ENCODE assay signal across 8 cellular contexts in the genomic region with DNA sequence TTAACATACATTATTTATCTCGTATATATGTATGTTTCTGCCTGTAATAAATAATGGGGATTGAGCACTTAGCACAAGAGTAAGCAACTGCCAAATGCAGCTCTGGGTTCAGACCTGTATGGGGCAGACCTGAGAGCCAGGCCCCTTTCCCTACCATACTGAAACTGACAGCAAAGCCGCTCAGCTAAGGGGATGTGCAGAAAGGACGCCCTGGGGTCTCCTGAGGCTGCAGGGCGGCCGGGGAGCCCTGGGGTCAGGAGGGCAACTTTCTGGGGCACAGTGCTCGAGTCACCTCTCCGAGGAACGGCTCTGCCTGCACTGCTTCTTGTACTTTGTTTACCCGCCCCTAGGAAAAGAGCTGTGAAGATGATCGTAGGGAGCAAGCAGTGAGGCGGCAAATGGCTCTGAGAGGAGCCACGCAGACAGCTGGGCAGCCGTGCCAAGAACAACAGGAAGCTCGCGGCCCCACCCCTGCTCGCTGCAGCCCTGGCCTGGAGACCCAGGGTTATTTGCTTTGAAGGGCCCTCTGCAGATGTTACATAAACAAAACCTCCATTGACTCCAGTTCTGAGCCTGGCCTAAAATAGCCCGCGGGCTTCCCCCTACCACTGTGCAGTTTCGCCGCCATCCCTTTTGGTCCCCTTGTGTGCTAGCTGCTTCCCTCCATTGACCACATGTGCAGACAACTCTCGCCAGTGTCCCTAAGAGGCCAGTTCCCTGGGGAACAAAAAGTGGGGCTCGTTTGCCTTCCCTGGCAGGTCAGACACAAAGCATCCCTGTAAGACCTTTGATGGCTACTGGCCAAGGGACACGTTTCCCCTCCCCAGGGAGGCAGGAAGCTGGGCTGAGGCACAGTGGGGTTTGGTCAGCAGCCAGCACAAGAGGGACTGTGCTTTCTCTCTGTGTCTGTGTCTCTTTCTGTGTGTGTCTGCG.
DNase-seq lines count a peak whose midpoint lies in the region; TF ChIP-seq lines count a peak whose summit lies in the region.

No MANE protein-coding gene starts in this region.

- H3K4me3 ChIP-seq in LNCaP clone FGC (ENCODE audit: low read depth, low read length) (peak overlapping the region; percentile 5; the same call in 1 of the 2 replicates), endodermal cell (ENCODE audit: low read length) (no peak overlapping the region)

- TF ChIP-seq CTCF in H9 (conservative IDR thresholded peaks at IDR 0.05): peak; percentile 31; the same call in 2 of the 3 replicates
- no peak for TF ChIP-seq CTCF in LNCaP clone FGC (IDR thresholded peaks at IDR 0.05; ENCODE audit: control insufficient read depth, extremely low read depth, insufficient read depth)
- TF ChIP-seq CTCF in endodermal cell (conservative IDR thresholded peaks at IDR 0.05): peak; percentile 53
- TF ChIP-seq CTCF in type B pancreatic cell (conservative IDR thresholded peaks at IDR 0.05): peak; percentile 39

- H3K4me2 ChIP-seq in H9 (ENCODE audit: insufficient read depth, insufficient read length, low read length): no peak overlapping the region

- H3K27me3 Mint-ChIP-seq in activated CD4-positive, alpha-beta memory T cell treated with anti-CD3 and anti-CD28 coated beads for 36 hours: peaks cover 19% of the 10 kb centered on the region
- peaks cover 2% of the 10 kb centered on the region for H3K27me3 Mint-ChIP-seq in activated CD4-positive, alpha-beta memory T cell treated with anti-CD3 and anti-CD28 coated beads, Interleukin-2, amount 10 ng/mL, durations not matched to agents 7 days and 5 days
- no peaks in the 10 kb centered on the region for H3K27me3 Mint-ChIP-seq in H9 (ENCODE audit: low read depth)
- peaks cover 6% of the 10 kb centered on the region for H3K27me3 Mint-ChIP-seq in endodermal cell (ENCODE audit: insufficient read depth)
- peaks cover 7% of the 10 kb centered on the region for H3K27me3 Mint-ChIP-seq in type B pancreatic cell

- H3K4ac ChIP-seq in H9 (ENCODE audit: low read depth, low read length): no peak overlapping the region

- peak overlapping the region; percentile 50 for H3K18ac ChIP-seq in H9 (ENCODE audit: insufficient read length, low read depth, low read length)

- no peaks in the 10 kb centered on the region for H3K9me3 ChIP-seq in H9 (ENCODE audit: control insufficient read depth, low read depth, low read length)
- no peaks in the 10 kb centered on the region for H3K9me3 ChIP-seq in endodermal cell (ENCODE audit: control insufficient read depth, low read length)

- H2BK120ac ChIP-seq in H9 (ENCODE audit: low read depth, low read length, poor library complexity, severe bottlenecking): no peak overlapping the region

- no peak overlapping the region for H3K56ac ChIP-seq in H9 (ENCODE audit: insufficient read length, low read depth, low read length)

- H4K20me1 ChIP-seq in H9 (ENCODE audit: control insufficient read depth, insufficient read depth, insufficient read length): no peaks in the 10 kb centered on the region

- H4K8ac ChIP-seq in H9 (replicated peaks; ENCODE audit: insufficient read length, low read depth, low read length): peak overlapping the region; percentile 14

- no peak overlapping the region for H3K23ac ChIP-seq in H9 (ENCODE audit: insufficient read length, low read depth, low read length)

- CTCF ChIA-PET in activated CD4-positive, alpha-beta memory T cell treated with anti-CD3 and anti-CD28 coated beads for 36 hours (lab: Charles Lee): interaction anchor here (2.8 kb wide), 1 partner anchor 531 kb away, joined by 8 read pairs; no protein-coding TSS in a partner anchor
- CTCF ChIA-PET in activated CD4-positive, alpha-beta memory T cell treated with anti-CD3 and anti-CD28 coated beads, Interleukin-2, amount 10 ng/mL, durations not matched to agents 7 days and 5 days (lab: Charles Lee): no interaction called here

- no peak overlapping the region for H3K9ac ChIP-seq in H9 (ENCODE audit: extremely low read depth, insufficient read length, low read length)
- H3K9ac ChIP-seq in endodermal cell (ENCODE audit: extremely low read depth, low read length, poor library complexity, severe bottlenecking): no peak overlapping the region

- H3K27ac Mint-ChIP-seq in activated CD4-positive, alpha-beta memory T cell treated with anti-CD3 and anti-CD28 coated beads for 36 hours: no peak overlapping the region
- H3K27ac Mint-ChIP-seq in activated CD4-positive, alpha-beta memory T cell treated with anti-CD3 and anti-CD28 coated beads, Interleukin-2, amount 10 ng/mL, durations not matched to agents 7 days and 5 days: no peak overlapping the region
- H3K27ac Mint-ChIP-seq in H9 (peak overlapping the region in 1 of 3 experiments; percentile 44; a peak in 1 of 7 replicates), endodermal cell (no peak overlapping the region), type B pancreatic cell (peak overlapping the region; percentile 8)

- H3K4me3 Mint-ChIP-seq in activated CD4-positive, alpha-beta memory T cell treated with anti-CD3 and anti-CD28 coated beads for 36 hours: peak overlapping the region; percentile 14
- H3K4me3 Mint-ChIP-seq in activated CD4-positive, alpha-beta memory T cell treated with anti-CD3 and anti-CD28 coated beads, Interleukin-2, amount 10 ng/mL, durations not matched to agents 7 days and 5 days: no peak overlapping the region
- H3K4me3 Mint-ChIP-seq in H9 (no peak overlapping the region; a peak in 1 of 5 replicates), endodermal cell (peak overlapping the region; percentile 36), type B pancreatic cell (peak overlapping the region; percentile 73)

- H3K4me1 ChIP-seq in H9 (ENCODE audit: insufficient read depth, low read length) (peaks cover 3% of the 10 kb centered on the region; the same call in 1 of the 2 replicates), endodermal cell (ENCODE audit: control insufficient read depth, insufficient read depth, low read length) (peaks cover 5% of the 10 kb centered on the region)

- no peak for DNase-seq in activated CD4-positive, alpha-beta memory T cell treated with anti-CD3 and anti-CD28 coated beads for 36 hours
- DNase-seq in activated CD4-positive, alpha-beta memory T cell treated with anti-CD3 and anti-CD28 coated beads, Interleukin-2, amount 10 ng/mL, durations not matched to agents 7 days and 5 days: no peak
- DNase-seq in H9 (peak; percentile 49), LNCaP clone FGC (ENCODE audit: low read depth) (peak; percentile 52), SHP77 treated with DMSO at 0.1 percent for 48 hours (lab: John Stamatoyannopoulos, UW) (peak; percentile 98), endodermal cell (peak; percentile 76), midbrain (lab: John Stamatoyannopoulos, UW) (peak; percentile 64), type B pancreatic cell (ENCODE audit: extremely low spot score, unreplicated experiment) (peak; percentile 74)

- peak overlapping the region; percentile 65 for H4K5ac ChIP-seq in H9 (ENCODE audit: insufficient read length, low read depth, low read length)

- no peak overlapping the region for H4K91ac ChIP-seq in H9 (ENCODE audit: insufficient read length, low read depth, low read length)

- peak overlapping the region; percentile 59 for H2AFZ ChIP-seq in H9 (ENCODE audit: low read length)

- peaks cover 2% of the 10 kb centered on the region for H3K4me1 Mint-ChIP-seq in activated CD4-positive, alpha-beta memory T cell treated with anti-CD3 and anti-CD28 coated beads for 36 hours (ENCODE audit: low read depth)
- no peaks in the 10 kb centered on the region for H3K4me1 Mint-ChIP-seq in activated CD4-positive, alpha-beta memory T cell treated with anti-CD3 and anti-CD28 coated beads, Interleukin-2, amount 10 ng/mL, durations not matched to agents 7 days and 5 days
- H3K4me1 Mint-ChIP-seq in H9 (peaks cover 10 to 11% of the 10 kb centered on the region in 2 experiments), endodermal cell (peaks cover 18% of the 10 kb centered on the region), type B pancreatic cell (ENCODE audit: unreplicated experiment) (peaks cover 36% of the 10 kb centered on the region)

- 0 out of 2 replicates have a peak overlapping the region, but pooled peaks have one; percentile 54 for H2BK15ac ChIP-seq in H9 (ENCODE audit: low read depth, low read length)

- H2BK12ac ChIP-seq in H9 (ENCODE audit: insufficient read length, low read depth, low read length): no peak overlapping the region

- H3K79me2 ChIP-seq in H9 (ENCODE audit: insufficient read depth, low read length): no peaks in the 10 kb centered on the region

- H3K27me3 ChIP-seq in H9 (ENCODE audit: insufficient read depth, low read length) (no peaks in the 10 kb centered on the region), endodermal cell (ENCODE audit: control insufficient read depth, insufficient read depth, low read length, poor library complexity, severe bottlenecking) (no peaks in the 10 kb centered on the region)

- no peaks in the 10 kb centered on the region for H3K79me1 ChIP-seq in H9 (ENCODE audit: insufficient read depth, low read depth, low read length, poor library complexity, severe bottlenecking)

- H3K36me3 ChIP-seq in endodermal cell (ENCODE audit: control insufficient read depth, insufficient read depth, low read length): no peaks in the 10 kb centered on the region

- no peak overlapping the region for H2BK5ac ChIP-seq in H9 (ENCODE audit: insufficient read length, low read length)

- H3K23me2 ChIP-seq in H9 (ENCODE audit: insufficient read length, low read depth, low read length, poor library complexity, severe bottlenecking): no peaks in the 10 kb centered on the region

- POLR2A ChIA-PET in activated CD4-positive, alpha-beta memory T cell treated with anti-CD3 and anti-CD28 coated beads for 36 hours (lab: Charles Lee): no interaction called here
- POLR2A ChIA-PET in activated CD4-positive, alpha-beta memory T cell treated with anti-CD3 and anti-CD28 coated beads, Interleukin-2, amount 10 ng/mL, durations not matched to agents 7 days and 5 days (lab: Charles Lee): no interaction called here

- no peaks in the 10 kb centered on the region for H3K9me3 Mint-ChIP-seq in activated CD4-positive, alpha-beta memory T cell treated with anti-CD3 and anti-CD28 coated beads for 36 hours
- H3K9me3 Mint-ChIP-seq in activated CD4-positive, alpha-beta memory T cell treated with anti-CD3 and anti-CD28 coated beads, Interleukin-2, amount 10 ng/mL, durations not matched to agents 7 days and 5 days: no peaks in the 10 kb centered on the region
- H3K9me3 Mint-ChIP-seq in H9: no peaks in the 10 kb centered on the region
- H3K9me3 Mint-ChIP-seq in endodermal cell: no peaks in the 10 kb centered on the region
- no peaks in the 10 kb centered on the region for H3K9me3 Mint-ChIP-seq in type B pancreatic cell

- H3K14ac ChIP-seq in H9 (ENCODE audit: insufficient read depth, low read length): peak overlapping the region; percentile 77

- no CpG with 5 or more reads among the region's 24 CpGs for WGBS in H9 (ENCODE audit: extremely low coverage, insufficient read length, low lambda C conversion rate)
- 69 to 74% methylated on average over 13 to 24 of the region's 24 CpGs for WGBS in endodermal cell (ENCODE audit: insufficient coverage in 1 of 2, insufficient read length in 1 of 2), 2 experiments

- no peak overlapping the region for H3K27ac ChIP-seq in H9 (ENCODE audit: insufficient read length, low read depth, low read length)
- peak overlapping the region; percentile 0 for H3K27ac ChIP-seq in endodermal cell (ENCODE audit: low read depth, low read length)

- no peak overlapping the region for H2AK5ac ChIP-seq in H9 (ENCODE audit: insufficient read length, low read length)

- no peak overlapping the region for H2BK20ac ChIP-seq in H9 (ENCODE audit: low read depth, low read length, poor library complexity, severe bottlenecking)

- H3T11ph ChIP-seq in H9 (ENCODE audit: low read length): no peak overlapping the region

- H3K36me3 Mint-ChIP-seq in activated CD4-positive, alpha-beta memory T cell treated with anti-CD3 and anti-CD28 coated beads for 36 hours: no peaks in the 10 kb centered on the region
- H3K36me3 Mint-ChIP-seq in activated CD4-positive, alpha-beta memory T cell treated with anti-CD3 and anti-CD28 coated beads, Interleukin-2, amount 10 ng/mL, durations not matched to agents 7 days and 5 days (ENCODE audit: low read depth): no peaks in the 10 kb centered on the region
- H3K36me3 Mint-ChIP-seq in H9 (ENCODE audit: insufficient read depth in 1 of 3, low read depth in 3 of 3) (no peaks in the 10 kb centered on the region), endodermal cell (ENCODE audit: low read depth) (no peaks in the 10 kb centered on the region), type B pancreatic cell (peaks cover 4% of the 10 kb centered on the region)

- intact Hi-C loops in activated CD4-positive, alpha-beta memory T cell treated with anti-CD3 and anti-CD28 coated beads for 36 hours (cut with micrococcal nuclease): no loop called here

Comparison
In these comparisons a context has a peak if more than half of its experiments do, and no peak if none do; other contexts are left out.
1. H3K4me3 Mint-ChIP-seq: peak in activated CD4-positive, alpha-beta memory T cell treated with anti-CD3 and anti-CD28 coated beads for 36 hours (single experiment), endodermal cell (single experiment) and type B pancreatic cell (single experiment); none in activated CD4-positive, alpha-beta memory T cell treated with anti-CD3 and anti-CD28 coated beads, Interleukin-2, amount 10 ng/mL, durations not matched to agents 7 days and 5 days (single experiment) and H9 (0 of 2).
2. DNase-seq: peak in H9 (single experiment), LNCaP clone FGC (single experiment), SHP77 treated with DMSO at 0.1 percent for 48 hours (single experiment), endodermal cell (single experiment), midbrain (single experiment) and type B pancreatic cell (single experiment); none in activated CD4-positive, alpha-beta memory T cell treated with anti-CD3 and anti-CD28 coated beads for 36 hours (single experiment) and activated CD4-positive, alpha-beta memory T cell treated with anti-CD3 and anti-CD28 coated beads, Interleukin-2, amount 10 ng/mL, durations not matched to agents 7 days and 5 days (single experiment).